ENCODE assay signal across 13 cellular contexts in genomic region chr10:17222329-17222728, GRCh38.
"Had no signal": no experiment of that assay in that cellular context is flagged by ENCODE, and none has a peak within 500 bp of the region (broad histone marks: within the 10 kb centered on the region; RNA-seq: fewer than 3 reads in every experiment).

No MANE protein-coding gene starts in this region.

- H3K4me3 Mint-ChIP-seq: activated naive CD8-positive, alpha-beta T cell treated with anti-CD3 and anti-CD28 coated beads, Interleukin-2, amount 50 U/mL, for 24 hours; memory B cell; natural killer cell treated with Interleukin-12 subunit alpha and Interleukin-12 subunit beta and Interleukin-15 and Interleukin-18, amount 100 ng/mL, for 72 hours; stimulated activated naive CD8-positive, alpha-beta T cell treated with anti-CD3 and anti-CD28 coated beads, Interleukin-15, amount 100 ng/mL, for 72 hours; T-helper 2 cell treated with Interferon-gamma antibody and Interleukin-4, amounts not matched to agents 5 μg/mL and 100 μg/mL, for 36 hours had no signal

- H3K27me3 Mint-ChIP-seq: activated naive CD8-positive, alpha-beta T cell treated with anti-CD3 and anti-CD28 coated beads, Interleukin-2, amount 50 U/mL, for 24 hours; memory B cell; natural killer cell treated with Interleukin-12 subunit alpha and Interleukin-12 subunit beta and Interleukin-15 and Interleukin-18, amount 100 ng/mL, for 72 hours; stimulated activated naive CD8-positive, alpha-beta T cell treated with anti-CD3 and anti-CD28 coated beads, Interleukin-15, amount 100 ng/mL, for 72 hours had no signal

- H3K27ac ChIP-seq: cardiac muscle cell, left lung, skin epidermis, thoracic aorta had no signal

- H3K36me3 Mint-ChIP-seq: natural killer cell treated with Interleukin-12 subunit alpha and Interleukin-12 subunit beta and Interleukin-15 and Interleukin-18, amount 100 ng/mL, for 72 hours had no signal

- H3K9me3 ChIP-seq: heart right ventricle, left lung, thoracic aorta had no signal

- H3K9me3 Mint-ChIP-seq: activated naive CD8-positive, alpha-beta T cell treated with anti-CD3 and anti-CD28 coated beads, Interleukin-2, amount 50 U/mL, for 24 hours; memory B cell; natural killer cell treated with Interleukin-12 subunit alpha and Interleukin-12 subunit beta and Interleukin-15 and Interleukin-18, amount 100 ng/mL, for 72 hours; stimulated activated naive CD8-positive, alpha-beta T cell treated with anti-CD3 and anti-CD28 coated beads, Interleukin-15, amount 100 ng/mL, for 72 hours; T-helper 2 cell treated with Interferon-gamma antibody and Interleukin-4, amounts not matched to agents 5 μg/mL and 100 μg/mL, for 36 hours had no signal

- H3K27me3 ChIP-seq: cardiac muscle cell, heart right ventricle, left lung had no signal

- H3K27ac Mint-ChIP-seq: activated naive CD8-positive, alpha-beta T cell treated with anti-CD3 and anti-CD28 coated beads, Interleukin-2, amount 50 U/mL, for 24 hours; memory B cell; natural killer cell treated with Interleukin-12 subunit alpha and Interleukin-12 subunit beta and Interleukin-15 and Interleukin-18, amount 100 ng/mL, for 72 hours; stimulated activated naive CD8-positive, alpha-beta T cell treated with anti-CD3 and anti-CD28 coated beads, Interleukin-15, amount 100 ng/mL, for 72 hours; T-helper 2 cell treated with Interferon-gamma antibody and Interleukin-4, amounts not matched to agents 5 μg/mL and 100 μg/mL, for 36 hours had no signal

- ATAC-seq: activated naive CD8-positive, alpha-beta T cell treated with anti-CD3 and anti-CD28 coated beads, Interleukin-2, amount 50 U/mL, for 24 hours; left lung; natural killer cell treated with Interleukin-12 subunit alpha and Interleukin-12 subunit beta and Interleukin-15 and Interleukin-18, amount 100 ng/mL, for 72 hours; stimulated activated naive CD8-positive, alpha-beta T cell treated with anti-CD3 and anti-CD28 coated beads, Interleukin-15, amount 100 ng/mL, for 72 hours had no signal

- H3K4me3 ChIP-seq: cardiac muscle cell, heart right ventricle, left lung, skin epidermis, thoracic aorta had no signal

- DNase-seq: activated CD4-positive, alpha-beta T cell treated with anti-CD3 and anti-CD28 coated beads for 4 hours; activated naive CD4-positive, alpha-beta T cell treated with Interleukin-2 at 50 U/mL for 16 hours; activated naive CD8-positive, alpha-beta T cell treated with anti-CD3 and anti-CD28 coated beads, Interleukin-2, amount 50 U/mL, for 24 hours; heart right ventricle; left lung; stimulated activated CD4-positive, alpha-beta T cell treated with anti-CD3 and anti-CD28 coated beads, Interleukin-4, amount 100 ng/mL, for 4 hours; stimulated activated naive CD8-positive, alpha-beta T cell treated with anti-CD3 and anti-CD28 coated beads, Interleukin-15, amount 100 ng/mL, for 72 hours had no signal

- H3K36me3 ChIP-seq: cardiac muscle cell, heart right ventricle, left lung, thoracic aorta had no signal
